In the genomic region with DNA sequence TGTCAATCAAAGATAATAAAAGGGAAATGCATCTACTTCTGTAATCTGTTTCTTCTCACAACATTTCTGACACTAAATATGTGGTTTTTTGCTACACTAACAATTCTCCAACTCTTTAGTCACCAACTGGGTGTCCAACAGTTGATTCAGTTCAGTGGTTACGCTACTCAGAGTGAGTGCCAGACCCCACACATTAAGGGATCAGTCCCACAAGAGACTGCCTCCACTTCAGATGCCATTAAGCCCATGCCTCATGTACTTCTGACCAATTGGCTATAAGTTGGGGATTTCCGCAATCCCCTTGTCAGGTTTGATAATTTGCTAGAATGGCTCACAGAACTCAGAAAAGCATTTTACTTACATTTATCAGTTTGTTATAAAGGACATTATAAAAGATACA, we compare ENCODE assay signal across 16 cellular contexts. TPM values are rescaled to one million over a fixed set of nuclear protein-coding genes. Genes with fewer than 3 reads are reported as not detected.
DNase-seq lines count a peak whose midpoint lies in the region; ATAC-seq and TF ChIP-seq lines count a peak whose summit lies in the region.
"Had no signal": no experiment of that assay in that cellular context is flagged by ENCODE, and none has a peak within 500 bp of the region (broad histone marks: within the 10 kb centered on the region; RNA-seq: fewer than 3 reads in every experiment).

No MANE protein-coding gene starts in this region.

- peaks cover 28% of the 10 kb centered on the region; the same call in 1 of the 2 replicates for H3K79me2 ChIP-seq in H9 (ENCODE audit: insufficient read depth, low read length)

- no peak overlapping the region for H2BK20ac ChIP-seq in H9 (ENCODE audit: low read depth, low read length, poor library complexity, severe bottlenecking)

- H3K27ac ChIP-seq in H9 (ENCODE audit: insufficient read length, low read depth, low read length): peak overlapping the region; percentile 47
- H3K27ac ChIP-seq in SJSA1: peak overlapping the region; percentile 41
- H3K27ac ChIP-seq: BLaER1 had no signal

- H3K56ac ChIP-seq in H9 (ENCODE audit: insufficient read length, low read depth, low read length): no peak overlapping the region

- H2AK5ac ChIP-seq in H9 (ENCODE audit: insufficient read length, low read length): no peak overlapping the region

- peaks cover 67 to 69% of the 10 kb centered on the region in 2 experiments for H3K4me1 Mint-ChIP-seq in H9
- H3K4me1 Mint-ChIP-seq in stimulated activated effector memory CD8-positive, alpha-beta T cell treated with anti-CD3 and anti-CD28 coated beads, Interleukin-12 subunit alpha, Interleukin-12 subunit beta, amount 100 ng/mL, for 72 hours: peaks cover 63% of the 10 kb centered on the region

- no peak for TF ChIP-seq CTCF in H9 (conservative IDR thresholded peaks at IDR 0.05)

- H3K27me3 Mint-ChIP-seq in H9 (ENCODE audit: low read depth): no peaks in the 10 kb centered on the region
- H3K27me3 Mint-ChIP-seq: activated B cell treated with CpG ODN at 0.5 μM for 24 hours had no signal

- no CpG with 5 or more reads among the region's 2 CpGs for WGBS in H9 (ENCODE audit: extremely low coverage, insufficient read length, low lambda C conversion rate)

- no peak overlapping the region for H2BK120ac ChIP-seq in H9 (ENCODE audit: low read depth, low read length, poor library complexity, severe bottlenecking)

- peaks cover 12% of the 10 kb centered on the region for H3K4me1 ChIP-seq in H9 (ENCODE audit: insufficient read depth, low read length)
- H3K4me1 ChIP-seq in SJSA1 (replicated peaks): peaks cover 26% of the 10 kb centered on the region
- H3K4me1 ChIP-seq: BLaER1 had no signal

- H3K36me3 Mint-ChIP-seq in H9 (ENCODE audit: insufficient read depth in 1 of 3, low read depth in 3 of 3): peaks cover 0 to 7% (median 6%) of the 10 kb centered on the region in 3 experiments; a peak in 3 of 7 replicates
- H3K36me3 Mint-ChIP-seq in stimulated activated effector memory CD8-positive, alpha-beta T cell treated with anti-CD3 and anti-CD28 coated beads, Interleukin-12 subunit alpha, Interleukin-12 subunit beta, amount 100 ng/mL, for 72 hours: peaks cover 6% of the 10 kb centered on the region

- peaks cover 2% of the 10 kb centered on the region for H3K79me1 ChIP-seq in H9 (ENCODE audit: insufficient read depth, low read depth, low read length, poor library complexity, severe bottlenecking)

- no peak overlapping the region for H2BK12ac ChIP-seq in H9 (ENCODE audit: insufficient read length, low read depth, low read length)

- H3K36me3 ChIP-seq in SJSA1: peaks cover 10% of the 10 kb centered on the region; the same call in 1 of the 2 replicates

- H3K4me3 ChIP-seq in SJSA1: no peak overlapping the region
- H3K4me3 ChIP-seq: BLaER1 had no signal

- H4K8ac ChIP-seq in H9 (replicated peaks; ENCODE audit: insufficient read length, low read depth, low read length): no peak overlapping the region

- DNase-seq in H9 (no peak), SJSA1 (ENCODE audit: low read depth in 1 of 2, low spot score in 2 of 2) (peak; percentile 40 to 58), glomerular visceral epithelial cell (ENCODE audit: extremely low spot score) (peak; percentile 70), iPS-NIHi11 (ENCODE audit: low spot score) (no peak), DMS153 (lab: John Stamatoyannopoulos, UW) (no peak)
- no peak for DNase-seq in stimulated activated effector memory CD8-positive, alpha-beta T cell treated with anti-CD3 and anti-CD28 coated beads, Interleukin-12 subunit alpha, Interleukin-12 subunit beta, amount 100 ng/mL, for 72 hours (ENCODE audit: low spot score in 2 of 2)
- DNase-seq: activated B cell treated with CpG ODN at 0.5 μM for 24 hours; amniotic stem cell; left ventricle myocardium superior; NCI-H1930; NCI-H510A treated with DMSO at 0.1 percent for 48 hours; Right ventricle myocardium superior; stimulated activated CD4-positive, alpha-beta T cell treated with anti-CD3 and anti-CD28 coated beads, Interleukin-4, amount 100 ng/mL, for 24 hours had no signal

- H3T11ph ChIP-seq in H9 (ENCODE audit: low read length): no peak overlapping the region

- H3K4me3 Mint-ChIP-seq in H9: no peak overlapping the region; a peak in 2 of 5 replicates
- no peak overlapping the region for H3K4me3 Mint-ChIP-seq in stimulated activated effector memory CD8-positive, alpha-beta T cell treated with anti-CD3 and anti-CD28 coated beads, Interleukin-12 subunit alpha, Interleukin-12 subunit beta, amount 100 ng/mL, for 72 hours
- H3K4me3 Mint-ChIP-seq: activated B cell treated with CpG ODN at 0.5 μM for 24 hours; T-helper 1 cell treated with Interleukin-12 subunit alpha and Interleukin-12 subunit beta and Interleukin-4 antibody, amounts not matched to agents 30 μg/mL and 1 μg/mL, for 36 hours had no signal

- no peaks in the 10 kb centered on the region for H3K23me2 ChIP-seq in H9 (ENCODE audit: insufficient read length, low read depth, low read length, poor library complexity, severe bottlenecking)

- H3K9me3 ChIP-seq in H9 (ENCODE audit: control insufficient read depth, low read depth, low read length) (no peaks in the 10 kb centered on the region), SJSA1 (replicated peaks) (no peaks in the 10 kb centered on the region)

- no peak overlapping the region for H3K4me2 ChIP-seq in H9 (ENCODE audit: insufficient read depth, insufficient read length, low read length)
- H3K4me2 ChIP-seq: BLaER1 had no signal

- no peak overlapping the region for H2BK15ac ChIP-seq in H9 (ENCODE audit: low read depth, low read length)

- no peak overlapping the region for H3K4ac ChIP-seq in H9 (ENCODE audit: low read depth, low read length)

- H4K20me1 ChIP-seq in H9 (ENCODE audit: control insufficient read depth, insufficient read depth, insufficient read length): no peaks in the 10 kb centered on the region

- ATAC-seq in stimulated activated effector memory CD8-positive, alpha-beta T cell treated with anti-CD3 and anti-CD28 coated beads, Interleukin-12 subunit alpha, Interleukin-12 subunit beta, amount 100 ng/mL, for 72 hours: no peak
- ATAC-seq in GM21529 (IDR thresholded peaks at IDR 0.05; ENCODE audit: unreplicated experiment): no peak
- ATAC-seq: left ventricle myocardium superior had no signal

- no peak overlapping the region for H2BK5ac ChIP-seq in H9 (ENCODE audit: insufficient read length, low read length)

- H3K18ac ChIP-seq in H9 (ENCODE audit: insufficient read length, low read depth, low read length): no peak overlapping the region

- no peak overlapping the region for H4K91ac ChIP-seq in H9 (ENCODE audit: insufficient read length, low read depth, low read length)

- H3K9me3 Mint-ChIP-seq in H9: no peaks in the 10 kb centered on the region; a peak in 1 of 5 replicates
- H3K9me3 Mint-ChIP-seq in stimulated activated effector memory CD8-positive, alpha-beta T cell treated with anti-CD3 and anti-CD28 coated beads, Interleukin-12 subunit alpha, Interleukin-12 subunit beta, amount 100 ng/mL, for 72 hours: peaks cover 2% of the 10 kb centered on the region
- H3K9me3 Mint-ChIP-seq: activated B cell treated with CpG ODN at 0.5 μM for 24 hours; T-helper 1 cell treated with Interleukin-12 subunit alpha and Interleukin-12 subunit beta and Interleukin-4 antibody, amounts not matched to agents 30 μg/mL and 1 μg/mL, for 36 hours had no signal

- no peak overlapping the region for H3K14ac ChIP-seq in H9 (ENCODE audit: insufficient read depth, low read length)

- no peak overlapping the region for H3K9ac ChIP-seq in H9 (ENCODE audit: extremely low read depth, insufficient read length, low read length)
- H3K9ac ChIP-seq: BLaER1 had no signal

- H3K27me3 ChIP-seq in H9 (ENCODE audit: insufficient read depth, low read length): no peaks in the 10 kb centered on the region
- no peaks in the 10 kb centered on the region for H3K27me3 ChIP-seq in SJSA1 (replicated peaks)
- H3K27me3 ChIP-seq: BLaER1 had no signal

- no peak overlapping the region for H3K23ac ChIP-seq in H9 (ENCODE audit: insufficient read length, low read depth, low read length)

- H3K27ac Mint-ChIP-seq in H9: peak overlapping the region; percentile 58 to 89 (median 75); a peak in 5 of 7 replicates
- H3K27ac Mint-ChIP-seq in stimulated activated effector memory CD8-positive, alpha-beta T cell treated with anti-CD3 and anti-CD28 coated beads, Interleukin-12 subunit alpha, Interleukin-12 subunit beta, amount 100 ng/mL, for 72 hours: peak overlapping the region; percentile 38
- H3K27ac Mint-ChIP-seq: activated B cell treated with CpG ODN at 0.5 μM for 24 hours; T-helper 1 cell treated with Interleukin-12 subunit alpha and Interleukin-12 subunit beta and Interleukin-4 antibody, amounts not matched to agents 30 μg/mL and 1 μg/mL, for 36 hours had no signal

- no peak overlapping the region for H4K5ac ChIP-seq in H9 (ENCODE audit: insufficient read length, low read depth, low read length)

- no peak overlapping the region for H2AFZ ChIP-seq in H9 (ENCODE audit: low read length)

RNA-seq across cellular contexts. Expression of gene RNF2, which starts 28.4 kb away (rescaled TPM):
- total RNA-seq in H9 (2021): 75.3 and 77.0 TPM in 2 replicates
- total RNA-seq in SJSA1 (2014; rRNA removed; shearing (Covaris generic)): 8.1 and 20.9 TPM in 2 replicates

Comparison
In these comparisons a context has a peak if more than half of its experiments do, and no peak if none do; other contexts are left out.
1. DNase-seq: peak in SJSA1 (2 of 2) and glomerular visceral epithelial cell (single experiment); none in H9 (single experiment), stimulated activated effector memory CD8-positive, alpha-beta T cell treated with anti-CD3 and anti-CD28 coated beads, Interleukin-12 subunit alpha, Interleukin-12 subunit beta, amount 100 ng/mL, for 72 hours (0 of 2), iPS-NIHi11 (single experiment) and DMS153 (single experiment).